In genomic region chrX:48891402-48892288, GRCh38 we compare ENCODE assay signal across 8 cellular contexts. TPM values are rescaled to one million over a fixed set of nuclear protein-coding genes. Genes with fewer than 3 reads are reported as not detected.
DNase-seq lines count a peak whose midpoint lies in the region; ATAC-seq and TF ChIP-seq lines count a peak whose summit lies in the region.

No MANE protein-coding gene starts in this region.

- DNase-seq in NCI-H1105 (lab: John Stamatoyannopoulos, UW), result peak; percentile 70
- peak; percentile 52 to 70 for DNase-seq in SW 1271 (lab: John Stamatoyannopoulos, UW)
- peak; percentile 83 to 93 (median 89) for DNase-seq in adrenal gland
- DNase-seq in right atrium auricular region (ENCODE audit: low spot score), result peak; percentile 88
- peak; percentile 36 for DNase-seq in pulmonary artery endothelial cell (ENCODE audit: low read depth, low spot score)
- DNase-seq in uterus, result peak; percentile 89 to 90

- H3K27ac ChIP-seq in adrenal gland, result peak overlapping the region in 4 of 5 donors; percentile 54 to 73 (median 62)
- H3K27ac ChIP-seq in right atrium auricular region, result peak overlapping the region; percentile 69 to 72
- H3K27ac ChIP-seq in uterus, result peak overlapping the region; percentile 39 to 95

- TF ChIP-seq POLR2A in adrenal gland (IDR thresholded peaks at IDR 0.05), result peak; percentile 25 to 50
- TF ChIP-seq POLR2A in uterus (IDR thresholded peaks at IDR 0.05), result peak; percentile 16 to 75

- WGBS in adrenal gland, 4 donors, result 2 to 61% (median 19%) methylated on average over 3 to 57 of the region's 68 CpGs

- H3K4me3 ChIP-seq in GM08714 (ENCODE audit: low read length) (peak overlapping the region; percentile 22; the same call in 1 of the 2 replicates), adrenal gland (peak overlapping the region in 3 of 4 donors; percentile 33 to 58 (median 40)), right atrium auricular region (peak overlapping the region; percentile 56 to 66), uterus (peak overlapping the region; percentile 43 to 63)

- TF ChIP-seq CTCF in adrenal gland (IDR thresholded peaks at IDR 0.05) (peak; percentile 20 to 51 (median 46)), right atrium auricular region (IDR thresholded peaks at IDR 0.05) (peak in 1 of 2 donors; percentile 63), uterus (IDR thresholded peaks at IDR 0.05) (peak; percentile 48 to 64 (median 55))

- no peaks in the 10 kb centered on the region for H3K9me3 ChIP-seq in adrenal gland (replicated peaks in 1 of 3)
- no peaks in the 10 kb centered on the region for H3K9me3 ChIP-seq in right atrium auricular region
- H3K9me3 ChIP-seq in uterus, result no peaks in the 10 kb centered on the region

- no peaks in the 10 kb centered on the region for H3K27me3 ChIP-seq in adrenal gland
- H3K27me3 ChIP-seq in right atrium auricular region, result no peaks in the 10 kb centered on the region
- no peaks in the 10 kb centered on the region for H3K27me3 ChIP-seq in uterus

- intact Hi-C loops in adrenal gland (cut with DNase I) (no loop called here), uterus (cut with DNase I; ENCODE audit: low total_unique reads) (no loop called here)

- ATAC-seq in HG02571 (IDR thresholded peaks at IDR 0.05; ENCODE audit: unreplicated experiment), result peak; percentile 73

- H3K36me3 ChIP-seq in adrenal gland (replicated peaks in 1 of 2), result peaks cover 0 to 6% of the 10 kb centered on the region in 2 donors
- H3K36me3 ChIP-seq in right atrium auricular region, result no peaks in the 10 kb centered on the region
- no peaks in the 10 kb centered on the region for H3K36me3 ChIP-seq in uterus

- H3K4me1 ChIP-seq in adrenal gland (replicated peaks in 1 of 2) (peaks cover 5 to 8% of the 10 kb centered on the region in 2 donors), right atrium auricular region (peaks cover 0 to 5% of the 10 kb centered on the region in 2 donors), uterus (no peaks in the 10 kb centered on the region)

RNA-seq across cellular contexts. Expression of gene TIMM17B, which starts 5.9 kb away (rescaled TPM):
- total RNA-seq in adrenal gland, result 10 to 100 TPM; 43.7 to 71.7 (median 56.4) TPM
- polyA plus RNA-seq in adrenal gland, result 10 to 100 TPM; 25.5 to 93.5 (median 56.9) TPM
- 10 to 100 TPM; 49.2 to 56.5 TPM for total RNA-seq in right atrium auricular region
- total RNA-seq in pulmonary artery endothelial cell, result 17.7 and 24.6 TPM in 2 replicates
- total RNA-seq in uterus, result 10 to 100 TPM in 3 of 4 donors, 1 to 10 TPM in 1; 4.1 to 29.5 (median 17.2) TPM

RNA-seq across cellular contexts. Expression of gene PQBP1, which starts 6.1 kb away (rescaled TPM):
- 100 to 1,000 TPM in 1 of 8 donors, 10 to 100 TPM in 7; 53.1 to 123 (median 82.2) TPM for total RNA-seq in adrenal gland
- 100 to 1,000 TPM; 117 to 316 (median 295) TPM for polyA plus RNA-seq in adrenal gland
- 10 to 100 TPM; 44.4 to 66.7 TPM for total RNA-seq in right atrium auricular region
- 98.2 and 105 TPM in 2 replicates for total RNA-seq in pulmonary artery endothelial cell
- total RNA-seq in uterus, result 10 to 100 TPM; 46.4 to 90.7 (median 70.3) TPM

RNA-seq across cellular contexts. Expression of gene SLC35A2, which starts 19.8 kb away (rescaled TPM):
- 10 to 100 TPM; 29.4 to 59.7 (median 33.2) TPM for total RNA-seq in adrenal gland
- polyA plus RNA-seq in adrenal gland, result 10 to 100 TPM in 2 of 3 donors, 1 to 10 TPM in 1; 5.1 to 33.5 (median 11.1) TPM
- 10 to 100 TPM; 16.8 to 18.8 TPM for total RNA-seq in right atrium auricular region
- total RNA-seq in pulmonary artery endothelial cell, result 11.6 and 13.5 TPM in 2 replicates
- total RNA-seq in uterus, result 10 to 100 TPM in 2 of 4 donors, 1 to 10 TPM in 2; 4.4 to 16.9 (median 11.1) TPM

RNA-seq across cellular contexts. Expression of gene PIM2, which starts 27.2 kb away (rescaled TPM):
- total RNA-seq in adrenal gland (10 to 100 TPM in 3 of 8 donors, 1 to 10 TPM in 5; 3.8 to 13.1 (median 9.3) TPM), right atrium auricular region (1 to 10 TPM; 5.4 to 9.1 TPM), pulmonary artery endothelial cell (5.5 and 6.3 TPM in 2 replicates), uterus (10 to 100 TPM in 1 of 4 donors, 1 to 10 TPM in 2, not detected in 1; 4.8 to 16.8 (median 9.1) TPM)
- polyA plus RNA-seq in adrenal gland, result 10 to 100 TPM in 1 of 3 donors, 1 to 10 TPM in 2; 4.1 to 11.9 (median 4.8) TPM

RNA-seq across cellular contexts. Expression of gene PCSK1N, which starts 56.2 kb away (rescaled TPM):
- total RNA-seq in adrenal gland, result 100 to 1,000 TPM in 1 of 8 donors, 10 to 100 TPM in 2, 1 to 10 TPM in 4, under 1 TPM in 1; 0.97 to 151 (median 5.3) TPM
- polyA plus RNA-seq in adrenal gland, result 100 to 1,000 TPM in 2 of 3 donors, under 1 TPM in 1; 0.24 to 297 (median 113) TPM
- 10 to 100 TPM in 1 of 2 donors, 1 to 10 TPM in 1; 4.3 to 12.5 TPM for total RNA-seq in right atrium auricular region
- total RNA-seq in pulmonary artery endothelial cell, result not detected in 2 replicates
- total RNA-seq in uterus, result 10 to 100 TPM in 1 of 4 donors, 1 to 10 TPM in 2, not detected in 1; 3.0 to 15.9 (median 3.4) TPM

Comparison
In these comparisons a context has a peak if more than half of its experiments do, and no peak if none do; other contexts are left out.
1. Peak in every context shown above with its lines: DNase-seq, ATAC-seq, H3K4me3 ChIP-seq and H3K27ac ChIP-seq.
2. DNase-seq: peak in every context shown above with its lines; median percentile 90 in uterus; 89 in adrenal gland; 88 in right atrium auricular region; 70 in NCI-H1105; 61 in SW 1271; 36 in pulmonary artery endothelial cell.